13 cellular contexts compared by ENCODE assay signal in the genomic region with DNA sequence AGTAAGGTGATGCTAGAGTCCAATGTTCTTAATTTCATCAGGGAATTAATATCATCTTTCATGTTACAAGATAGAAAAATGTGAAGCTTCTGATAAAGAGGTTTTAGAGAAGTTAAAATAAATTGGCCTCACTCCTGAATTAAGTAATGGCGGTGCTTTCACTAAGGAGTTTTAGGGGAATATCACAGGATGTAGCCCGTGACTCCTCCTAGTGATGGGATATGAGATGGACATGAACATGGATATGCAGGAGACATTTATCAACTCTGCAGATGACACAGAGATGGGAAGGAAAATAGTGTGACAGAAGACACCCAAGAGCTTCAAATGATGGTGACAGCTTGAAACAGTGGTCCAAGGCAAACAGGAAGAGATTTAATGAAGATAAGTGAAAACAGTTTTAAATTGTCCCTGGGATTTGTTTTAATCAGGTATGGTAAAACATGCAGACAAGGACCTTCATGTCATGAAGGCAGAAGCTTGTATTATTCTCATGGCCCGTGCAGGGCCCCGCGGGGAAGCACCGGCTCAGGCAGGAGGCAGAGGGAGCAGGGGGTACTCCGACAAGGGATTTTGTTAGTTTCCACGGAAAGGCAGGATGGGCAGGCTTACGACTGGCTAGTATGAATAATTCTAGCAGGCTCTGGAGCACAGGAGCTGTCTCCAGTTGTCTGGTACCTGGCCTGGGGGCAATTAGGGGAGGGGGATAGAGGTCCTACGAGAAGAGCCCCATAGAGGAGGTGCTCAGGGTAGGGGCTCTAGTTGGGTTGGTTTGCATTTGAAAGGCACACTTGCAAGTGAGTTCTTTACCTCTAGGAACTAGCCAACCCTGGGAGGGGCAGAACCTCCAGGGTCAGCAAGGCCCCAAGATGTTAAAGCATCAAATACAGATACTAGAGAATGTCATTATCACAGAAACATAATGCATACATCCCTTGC. TPM values are rescaled to one million over a fixed set of nuclear protein-coding genes. Genes with fewer than 3 reads are reported as not detected.
A peak's percentile ranks its signal among the peaks of the same experiment; 100 is the strongest.
DNase-seq lines count a peak whose midpoint lies in the region; ATAC-seq and TF ChIP-seq lines count a peak whose summit lies in the region.
"Had no signal": no experiment of that assay in that cellular context is flagged by ENCODE, and none has a peak within 500 bp of the region (broad histone marks: within the 10 kb centered on the region; RNA-seq: fewer than 3 reads in every experiment).

No MANE protein-coding gene starts in this region.

- no peak for TF ChIP-seq POLR2A in uterus (IDR thresholded peaks at IDR 0.05)

- no peak overlapping the region for H3K4me2 ChIP-seq in hepatocyte

- no peaks in the 10 kb centered on the region for H4K20me1 ChIP-seq in hepatocyte (ENCODE audit: insufficient read depth, poor library complexity, severe bottlenecking)

- CTCF ChIA-PET in AG04450 (lab: Charles Lee), result interaction anchor here (0.7 to 0.9 kb wide), 4 partner anchors 9 to 342 kb away, joined by 3 to 4 read pairs (median 4); no protein-coding TSS in a partner anchor

- H3K27me3 ChIP-seq in AG04450 (ENCODE audit: control insufficient read depth, insufficient read depth, low read length) (no peaks in the 10 kb centered on the region), hepatocyte (no peaks in the 10 kb centered on the region), uterus (no peaks in the 10 kb centered on the region)
- H3K27me3 ChIP-seq: esophagus squamous epithelium, ovary had no signal

- H3K4me3 ChIP-seq in AG04450 (ENCODE audit: low read depth, low read length) (no peak overlapping the region), WI38 (ENCODE audit: low read depth, low read length) (no peak overlapping the region), hepatocyte (no peak overlapping the region), uterus (no peak overlapping the region)
- H3K4me3 ChIP-seq: esophagus squamous epithelium, ovary had no signal

- H3K9me3 ChIP-seq in AG04450 (ENCODE audit: control insufficient read depth, insufficient read depth, low read length) (no peaks in the 10 kb centered on the region; the same call in 1 of the 2 replicates), hepatocyte (ENCODE audit: low read depth) (no peaks in the 10 kb centered on the region), uterus (no peaks in the 10 kb centered on the region)
- H3K9me3 ChIP-seq: esophagus squamous epithelium, ovary had no signal

- 73% methylated on average over 10 of the region's 10 CpGs for WGBS in hepatocyte (ENCODE audit: low lambda C conversion rate, missing lambda C conversion rate)

- H3K27ac ChIP-seq in AG04450 (ENCODE audit: low read depth, low read length), result no peak overlapping the region
- no peak overlapping the region for H3K27ac ChIP-seq in hepatocyte
- H3K27ac ChIP-seq in uterus, result no peak overlapping the region
- H3K27ac ChIP-seq: esophagus squamous epithelium, ovary had no signal

- H2AFZ ChIP-seq in hepatocyte, result no peak overlapping the region

- intact Hi-C loops in uterus (cut with DNase I; ENCODE audit: low total_unique reads), result no loop called here

- H3K4me1 ChIP-seq in hepatocyte (ENCODE audit: insufficient read depth), result no peaks in the 10 kb centered on the region
- H3K4me1 ChIP-seq in uterus, result no peaks in the 10 kb centered on the region
- H3K4me1 ChIP-seq: esophagus squamous epithelium had no signal

- no peaks in the 10 kb centered on the region for H3K79me2 ChIP-seq in hepatocyte

- DNase-seq in AG04450 (ENCODE audit: low read depth, low spot score) (no peak), HuH-7 (ENCODE audit: low spot score) (peak; percentile 6), hepatocyte (ENCODE audit: low spot score) (no peak), middle frontal gyrus (ENCODE audit: extremely low spot score, low spot score) (no peak), pons (ENCODE audit: low spot score) (no peak), uterus (no peak)
- DNase-seq: esophagus squamous epithelium, left colon, MV-4-11, NCI-H524 treated with DMSO at 0.1 percent for 48 hours, ovary had no signal

- POLR2A ChIA-PET in AG04450 (lab: Yijun Ruan, JAX), result no interaction called here

- TF ChIP-seq CTCF in AG04450 (IDR thresholded peaks at IDR 0.05; ENCODE audit: low read depth, low read length) (peak; percentile 49), WI38 (IDR thresholded peaks at IDR 0.05; ENCODE audit: low read depth, low read length) (0 out of 2 replicates have a peak, but pooled peaks have one; percentile 2), hepatocyte (IDR thresholded peaks at IDR 0.05; ENCODE audit: poor library complexity) (peak; percentile 8), uterus (IDR thresholded peaks at IDR 0.05) (no peak)

- H3K36me3 ChIP-seq in hepatocyte (replicated peaks; ENCODE audit: insufficient read depth, low read depth), result no peaks in the 10 kb centered on the region
- no peaks in the 10 kb centered on the region for H3K36me3 ChIP-seq in uterus
- H3K36me3 ChIP-seq: esophagus squamous epithelium, ovary had no signal

- H3K9me2 ChIP-seq in hepatocyte (replicated peaks; ENCODE audit: insufficient read depth), result no peaks in the 10 kb centered on the region

- no peak for ATAC-seq in HG03108 (IDR thresholded peaks at IDR 0.05; ENCODE audit: unreplicated experiment)
- ATAC-seq: left colon had no signal

RNA-seq across cellular contexts. Expression of a gene that starts 38.7 kb away (rescaled TPM):
- polyA plus RNA-seq in AG04450 (2011; rRNA removed), result 76.4 and 83.0 TPM in 2 replicates
- polyA minus RNA-seq in AG04450 (2011; rRNA and poly(A)+ RNA removed), result 117 and 153 TPM in 2 replicates
- total RNA-seq in hepatocyte, result 29.0 and 35.5 TPM in 2 replicates
- 68.7 and 74.7 TPM in 2 replicates for polyA plus RNA-seq in hepatocyte
- total RNA-seq in uterus, result 10 to 100 TPM; 13.1 to 71.2 (median 46.6) TPM

Comparison
In these comparisons a context has a peak if more than half of its experiments do, and no peak if none do; other contexts are left out.
1. CTCF ChIP-seq: peak in AG04450 (single experiment), WI38 (single experiment) and hepatocyte (single experiment); none in uterus (0 of 4).